8 cellular contexts compared by ENCODE assay signal in genomic region chr17:68292689-68293040, GRCh38. TPM values are rescaled to one million over a fixed set of nuclear protein-coding genes. Genes with fewer than 3 reads are reported as not detected.
DNase-seq lines count a peak whose midpoint lies in the region; ATAC-seq and TF ChIP-seq lines count a peak whose summit lies in the region.

No MANE protein-coding gene starts in this region.

- H3K9me3 Mint-ChIP-seq in natural killer cell treated with Interleukin-12 subunit alpha and Interleukin-12 subunit beta and Interleukin-15 and Interleukin-18, amount 100 ng/mL, for 72 hours, result no peaks in the 10 kb centered on the region

- H3K4me3 Mint-ChIP-seq in natural killer cell treated with Interleukin-12 subunit alpha and Interleukin-12 subunit beta and Interleukin-15 and Interleukin-18, amount 100 ng/mL, for 72 hours, result peak overlapping the region; percentile 98

- no peaks in the 10 kb centered on the region for H3K36me3 Mint-ChIP-seq in natural killer cell treated with Interleukin-12 subunit alpha and Interleukin-12 subunit beta and Interleukin-15 and Interleukin-18, amount 100 ng/mL, for 72 hours

- intact Hi-C loops in tibial artery (cut with DNase I; ENCODE audit: low total_unique reads), result no loop called here

- H3K36me3 ChIP-seq in HUES48 (ENCODE audit: control insufficient read depth, insufficient read depth, low read length), result no peaks in the 10 kb centered on the region
- H3K36me3 ChIP-seq in tibial artery, result no peaks in the 10 kb centered on the region

- DNase-seq in caudate nucleus (lab: John Stamatoyannopoulos, UW), result peak in 1 of 61 donors; percentile 49
- no peak for DNase-seq in natural killer cell treated with Interleukin-12 subunit alpha and Interleukin-12 subunit beta and Interleukin-15 and Interleukin-18, amount 100 ng/mL, for 72 hours (ENCODE audit: low spot score)
- no peak for DNase-seq in amniotic stem cell (lab: John Stamatoyannopoulos, UW)
- no peak for DNase-seq in tibial artery
- no peak for DNase-seq in NCI-H446 (lab: John Stamatoyannopoulos, UW)

- H3K4me3 ChIP-seq in HUES48 (ENCODE audit: low read depth, low read length) (peak overlapping the region; percentile 73), tibial artery (peak overlapping the region in 1 of 2 donors; percentile 66)

- TF ChIP-seq CTCF in C4-2B (conservative IDR thresholded peaks at IDR 0.05) (no peak), tibial artery (IDR thresholded peaks at IDR 0.05) (no peak)

- ATAC-seq in natural killer cell treated with Interleukin-12 subunit alpha and Interleukin-12 subunit beta and Interleukin-15 and Interleukin-18, amount 100 ng/mL, for 72 hours, result no peak
- no peak for ATAC-seq in GM18873 (IDR thresholded peaks at IDR 0.05; ENCODE audit: low FRiP score, unreplicated experiment)

- H3K4me1 ChIP-seq in HUES48 (ENCODE audit: control insufficient read depth, insufficient read depth, low read length), result peaks cover 59% of the 10 kb centered on the region
- peaks cover 0 to 28% (median 22%) of the 10 kb centered on the region in 4 donors for H3K4me1 ChIP-seq in tibial artery

- peaks cover 59 to 68% of the 10 kb centered on the region in 2 donors for H3K4me1 Mint-ChIP-seq in natural killer cell treated with Interleukin-12 subunit alpha and Interleukin-12 subunit beta and Interleukin-15 and Interleukin-18, amount 100 ng/mL, for 72 hours (ENCODE audit: low read depth in 2 of 2)

- H3K27me3 Mint-ChIP-seq in natural killer cell treated with Interleukin-12 subunit alpha and Interleukin-12 subunit beta and Interleukin-15 and Interleukin-18, amount 100 ng/mL, for 72 hours, result peaks cover 0 to 2% of the 10 kb centered on the region in 2 donors

- 0 out of 2 replicates have a peak overlapping the region, but pooled peaks have one; percentile 90 for H3K9ac ChIP-seq in HUES48 (ENCODE audit: low read depth, low read length)

- H3K27ac ChIP-seq in C4-2B (peak overlapping the region; percentile 95), HUES48 (ENCODE audit: low read depth, low read length) (peak overlapping the region; percentile 92), caudate nucleus (ENCODE audit: low read depth, low read length) (peak overlapping the region; percentile 18), tibial artery (no peak overlapping the region)

- H3K27me3 ChIP-seq in HUES48 (ENCODE audit: control insufficient read depth, insufficient read depth, low read length) (peaks cover 42% of the 10 kb centered on the region), tibial artery (peaks cover 0 to 47% of the 10 kb centered on the region in 2 donors)

- peak overlapping the region; percentile 43 to 79 for H3K27ac Mint-ChIP-seq in natural killer cell treated with Interleukin-12 subunit alpha and Interleukin-12 subunit beta and Interleukin-15 and Interleukin-18, amount 100 ng/mL, for 72 hours

- no peaks in the 10 kb centered on the region for H3K9me3 ChIP-seq in HUES48 (ENCODE audit: control insufficient read depth, insufficient read depth, low read length)
- H3K9me3 ChIP-seq in tibial artery, result no peaks in the 10 kb centered on the region

RNA-seq across cellular contexts. Expression of gene ARSG, which starts 1.4 kb away (rescaled TPM):
- 1 to 10 TPM; 2.4 to 4.7 TPM for total RNA-seq in natural killer cell treated with Interleukin-12 subunit alpha and Interleukin-12 subunit beta and Interleukin-15 and Interleukin-18, amount 100 ng/mL, for 72 hours

RNA-seq across cellular contexts. Expression of gene SLC16A6, which starts 1.7 kb away (rescaled TPM):
- total RNA-seq in natural killer cell treated with Interleukin-12 subunit alpha and Interleukin-12 subunit beta and Interleukin-15 and Interleukin-18, amount 100 ng/mL, for 72 hours, result 1 to 10 TPM; 2.4 to 5.8 TPM

RNA-seq across cellular contexts. Expression of gene AMZ2, which starts 44.8 kb away (rescaled TPM):
- total RNA-seq in natural killer cell treated with Interleukin-12 subunit alpha and Interleukin-12 subunit beta and Interleukin-15 and Interleukin-18, amount 100 ng/mL, for 72 hours, result 10 to 100 TPM; 47.1 to 62.2 TPM

Comparison
In these comparisons a context has a peak if more than half of its experiments do, and no peak if none do; other contexts are left out.
1. H3K27ac ChIP-seq: peak in C4-2B (single experiment), HUES48 (single experiment) and caudate nucleus (single experiment); none in tibial artery (0 of 2).